10 cellular contexts compared by ENCODE assay signal in the genomic region with DNA sequence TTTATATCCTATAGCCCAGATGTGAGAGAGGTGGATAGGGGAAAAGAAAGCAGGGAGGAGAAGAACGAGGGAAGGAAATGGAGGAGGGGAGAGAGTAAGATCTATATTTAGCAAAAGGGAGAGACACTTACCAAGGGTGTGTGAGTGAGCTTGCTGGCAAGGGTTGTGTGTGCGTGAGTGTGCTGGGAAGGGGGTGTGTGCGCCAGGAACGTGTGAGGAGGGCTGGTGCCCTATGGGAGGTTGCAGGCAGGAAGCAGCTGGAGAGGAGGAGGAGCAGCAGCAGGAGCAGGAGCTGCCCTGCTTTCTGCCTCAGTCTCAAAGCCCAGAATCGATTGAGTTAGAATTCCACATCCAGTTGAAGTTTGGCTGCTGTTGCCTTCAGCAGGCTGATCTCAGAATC.
DNase-seq lines count a peak whose midpoint lies in the region; TF ChIP-seq lines count a peak whose summit lies in the region.
"Had no signal": no experiment of that assay in that cellular context is flagged by ENCODE, and none has a peak within 500 bp of the region (broad histone marks: within the 10 kb centered on the region; RNA-seq: fewer than 3 reads in every experiment).

No MANE protein-coding gene starts in this region.

- intact Hi-C loops in spleen (cut with DNase I; ENCODE audit: low total_unique reads) = no loop called here

- 2 to 12% (median 4%) methylated on average over 5 of the region's 5 CpGs for WGBS in spleen, 5 donors

- H3K4me1 Mint-ChIP-seq in T-helper 2 cell treated with Interferon-gamma antibody and Interleukin-4, amounts not matched to agents 5 μg/mL and 100 μg/mL, for 36 hours (ENCODE audit: low read depth) = peaks cover 2% of the 10 kb centered on the region

- peak overlapping the region; percentile 41 for H3K27ac ChIP-seq in cardiac muscle cell
- peak overlapping the region in 1 of 8 donors; percentile 26 for H3K27ac ChIP-seq in spleen

- H3K36me3 ChIP-seq in cardiac muscle cell (no peaks in the 10 kb centered on the region), spleen (no peaks in the 10 kb centered on the region)

- H3K9me3 Mint-ChIP-seq in T-helper 2 cell treated with Interferon-gamma antibody and Interleukin-4, amounts not matched to agents 5 μg/mL and 100 μg/mL, for 36 hours = no peaks in the 10 kb centered on the region
- H3K9me3 Mint-ChIP-seq: naive B cell had no signal

- H3K27me3 ChIP-seq in cardiac muscle cell (no peaks in the 10 kb centered on the region), spleen (replicated peaks in 1 of 7) (no peaks in the 10 kb centered on the region)

- H3K9me3 ChIP-seq in cardiac muscle cell (ENCODE audit: low read depth) = no peaks in the 10 kb centered on the region
- no peaks in the 10 kb centered on the region for H3K9me3 ChIP-seq in spleen

- H3K4me3 Mint-ChIP-seq in T-helper 2 cell treated with Interferon-gamma antibody and Interleukin-4, amounts not matched to agents 5 μg/mL and 100 μg/mL, for 36 hours = no peak overlapping the region

- DNase-seq in GM03348 (ENCODE audit: low spot score) (peak; percentile 83), cardiac muscle cell (ENCODE audit: low read depth in 1 of 2, low spot score in 1 of 2) (peak; percentile 49 to 82), pulmonary artery endothelial cell (ENCODE audit: low read depth, low spot score) (peak; percentile 78), spleen (no peak), GM19240 (ENCODE audit: insufficient read length, low spot score) (no peak), DMS53 treated with DMSO at 0.1 percent for 48 hours (lab: John Stamatoyannopoulos, UW; ENCODE audit: unreplicated experiment) (no peak)
- no peak for DNase-seq in T-helper 2 cell treated with Interferon-gamma antibody and Interleukin-4, amounts not matched to agents 5 μg/mL and 100 μg/mL, for 36 hours (ENCODE audit: low spot score)
- DNase-seq: naive B cell had no signal

- peaks cover 11% of the 10 kb centered on the region for H3K27me3 Mint-ChIP-seq in T-helper 2 cell treated with Interferon-gamma antibody and Interleukin-4, amounts not matched to agents 5 μg/mL and 100 μg/mL, for 36 hours (ENCODE audit: low read depth)

- TF ChIP-seq CTCF in cardiac muscle cell (IDR thresholded peaks at IDR 0.05; ENCODE audit: low read depth, low read length) (no peak), spleen (IDR thresholded peaks at IDR 0.05 in 8 of 11, conservative IDR thresholded peaks at IDR 0.05 in 3 of 11) (no peak)

- no peak overlapping the region for H3K4me3 ChIP-seq in cardiac muscle cell
- H3K4me3 ChIP-seq in spleen = peak overlapping the region in 1 of 8 donors; percentile 16
- H3K4me3 ChIP-seq: GM12878 had no signal

- no peak overlapping the region for H3K27ac Mint-ChIP-seq in T-helper 2 cell treated with Interferon-gamma antibody and Interleukin-4, amounts not matched to agents 5 μg/mL and 100 μg/mL, for 36 hours

- no peaks in the 10 kb centered on the region for H3K36me3 Mint-ChIP-seq in T-helper 2 cell treated with Interferon-gamma antibody and Interleukin-4, amounts not matched to agents 5 μg/mL and 100 μg/mL, for 36 hours (ENCODE audit: low read depth)
- H3K36me3 Mint-ChIP-seq: naive B cell had no signal

- no peak for TF ChIP-seq POLR2A in spleen (IDR thresholded peaks at IDR 0.05)

- peaks cover 20% of the 10 kb centered on the region for H3K4me1 ChIP-seq in cardiac muscle cell (ENCODE audit: low read depth)
- H3K4me1 ChIP-seq in spleen = peaks cover 0 to 15% (median 7%) of the 10 kb centered on the region in 6 donors

TF ChIP-seq in PFSK-1, 5 proteins besides CTCF, POLR2A, EP300 and RAD21:
- TF ChIP-seq FOXP2 (optimal IDR thresholded peaks at IDR 0.05; ENCODE audit: borderline replicate concordance, extremely low read depth, extremely low read length, insufficient read depth) (peak; percentile 52), TAF1 (IDR thresholded peaks at IDR 0.05; ENCODE audit: borderline replicate concordance, insufficient read depth, low read length) (no peak), POLR2AphosphoS5 (IDR thresholded peaks at IDR 0.05; ENCODE audit: low read depth, low read length) (no peak), SIN3A (IDR thresholded peaks at IDR 0.05; ENCODE audit: borderline replicate concordance, insufficient read depth, low read length) (0 out of 2 replicates have a peak, but pooled peaks have one; percentile 33)

Comparison
In these comparisons a context has a peak if more than half of its experiments do, and no peak if none do; other contexts are left out.
1. DNase-seq: peak in GM03348 (single experiment), cardiac muscle cell (2 of 2) and pulmonary artery endothelial cell (single experiment); none in spleen (single experiment), GM19240 (single experiment), T-helper 2 cell treated with Interferon-gamma antibody and Interleukin-4, amounts not matched to agents 5 μg/mL and 100 μg/mL, for 36 hours (single experiment) and DMS53 treated with DMSO at 0.1 percent for 48 hours (single experiment).